ENCODE assay signal across 1 cellular context in the genomic region with DNA sequence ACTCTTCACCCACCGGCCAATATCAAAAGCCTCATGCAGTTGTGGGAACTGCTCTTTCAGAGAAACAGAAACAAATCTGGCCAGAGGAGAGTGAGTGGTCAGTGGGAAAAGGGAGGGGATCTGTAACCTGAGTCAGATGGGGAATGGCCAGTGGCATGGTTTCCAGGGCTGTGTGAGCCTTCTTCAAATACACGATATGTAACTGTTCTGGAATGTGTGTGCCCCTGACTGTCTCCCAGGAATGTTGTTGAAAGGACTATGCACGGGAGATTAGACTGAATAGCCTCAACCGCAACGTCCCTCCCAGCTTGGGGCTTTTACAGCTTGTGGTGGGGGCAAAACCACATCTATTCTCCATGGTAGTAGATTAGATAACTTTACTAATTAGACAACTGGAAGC.
TF ChIP-seq lines count a peak whose summit lies in the region.

No MANE protein-coding gene starts in this region.

TF ChIP-seq in HepG2, 621 proteins besides CTCF, POLR2A, EP300 and RAD21 (continued from another document and continues in another):
- TF ChIP-seq, protein P1, sequence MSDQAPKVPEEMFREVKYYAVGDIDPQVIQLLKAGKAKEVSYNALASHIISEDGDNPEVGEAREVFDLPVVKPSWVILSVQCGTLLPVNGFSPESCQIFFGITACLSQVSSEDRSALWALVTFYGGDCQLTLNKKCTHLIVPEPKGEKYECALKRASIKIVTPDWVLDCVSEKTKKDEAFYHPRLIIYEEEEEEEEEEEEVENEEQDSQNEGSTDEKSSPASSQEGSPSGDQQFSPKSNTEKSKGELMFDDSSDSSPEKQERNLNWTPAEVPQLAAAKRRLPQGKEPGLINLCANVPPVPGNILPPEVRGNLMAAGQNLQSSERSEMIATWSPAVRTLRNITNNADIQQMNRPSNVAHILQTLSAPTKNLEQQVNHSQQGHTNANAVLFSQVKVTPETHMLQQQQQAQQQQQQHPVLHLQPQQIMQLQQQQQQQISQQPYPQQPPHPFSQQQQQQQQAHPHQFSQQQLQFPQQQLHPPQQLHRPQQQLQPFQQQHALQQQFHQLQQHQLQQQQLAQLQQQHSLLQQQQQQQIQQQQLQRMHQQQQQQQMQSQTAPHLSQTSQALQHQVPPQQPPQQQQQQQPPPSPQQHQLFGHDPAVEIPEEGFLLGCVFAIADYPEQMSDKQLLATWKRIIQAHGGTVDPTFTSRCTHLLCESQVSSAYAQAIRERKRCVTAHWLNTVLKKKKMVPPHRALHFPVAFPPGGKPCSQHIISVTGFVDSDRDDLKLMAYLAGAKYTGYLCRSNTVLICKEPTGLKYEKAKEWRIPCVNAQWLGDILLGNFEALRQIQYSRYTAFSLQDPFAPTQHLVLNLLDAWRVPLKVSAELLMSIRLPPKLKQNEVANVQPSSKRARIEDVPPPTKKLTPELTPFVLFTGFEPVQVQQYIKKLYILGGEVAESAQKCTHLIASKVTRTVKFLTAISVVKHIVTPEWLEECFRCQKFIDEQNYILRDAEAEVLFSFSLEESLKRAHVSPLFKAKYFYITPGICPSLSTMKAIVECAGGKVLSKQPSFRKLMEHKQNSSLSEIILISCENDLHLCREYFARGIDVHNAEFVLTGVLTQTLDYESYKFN (CRISPR knock-in tag; conservative IDR thresholded peaks at IDR 0.05): peak; percentile 31; the same call in 1 of the 2 replicates
- TF ChIP-seq ZNF333 (CRISPR knock-in tag; IDR thresholded peaks at IDR 0.05; ENCODE audit: borderline replicate concordance) (no peak), BHLHE40 (IDR thresholded peaks at IDR 0.05; ENCODE audit: low read length) (peak; percentile 73), RORA (CRISPR knock-in tag; IDR thresholded peaks at IDR 0.05) (no peak), RARA (CRISPR knock-in tag; IDR thresholded peaks at IDR 0.05) (0 out of 2 replicates have a peak, but pooled peaks have one; percentile 10), HBP1 (CRISPR knock-in tag; IDR thresholded peaks at IDR 0.05; ENCODE audit: low read depth) (no peak), REPIN1 (CRISPR knock-in tag; IDR thresholded peaks at IDR 0.05; ENCODE audit: borderline replicate concordance, low read depth) (0 out of 2 replicates have a peak, but pooled peaks have one; percentile 34), SIX1 (CRISPR knock-in tag; IDR thresholded peaks at IDR 0.05; ENCODE audit: borderline replicate concordance) (peak; percentile 39; the same call in 1 of the 2 replicates), CCDC6 (CRISPR knock-in tag; IDR thresholded peaks at IDR 0.05) (no peak), ZNF75D (CRISPR knock-in tag; IDR thresholded peaks at IDR 0.05; ENCODE audit: borderline replicate concordance) (no peak), SAP130 (CRISPR knock-in tag; IDR thresholded peaks at IDR 0.05; ENCODE audit: low read depth) (peak; percentile 30; the same call in 1 of the 2 replicates), TAF1 (CRISPR knock-in tag; IDR thresholded peaks at IDR 0.05) (no peak), KDM2A (CRISPR knock-in tag; IDR thresholded peaks at IDR 0.05; ENCODE audit: borderline replicate concordance, low read depth) (no peak), HNF4A (CRISPR knock-in tag; IDR thresholded peaks at IDR 0.05) (peak; percentile 48), TP53 (CRISPR knock-in tag; conservative IDR thresholded peaks at IDR 0.05) (no peak), GATA4 (IDR thresholded peaks at IDR 0.05; ENCODE audit: borderline replicate concordance, low read depth) (no peak), JUNB (CRISPR knock-in tag; IDR thresholded peaks at IDR 0.05; ENCODE audit: borderline replicate concordance) (no peak), ZNF501 (CRISPR knock-in tag; IDR thresholded peaks at IDR 0.05) (no peak), MXI1 (IDR thresholded peaks at IDR 0.05; ENCODE audit: borderline replicate concordance, low read depth, low read length) (0 out of 3 replicates have a peak, but pooled peaks have one; percentile 15), JUND (CRISPR knock-in tag; IDR thresholded peaks at IDR 0.05) (peak; percentile 56; the same call in 1 of the 2 replicates), JUN (CRISPR knock-in tag; IDR thresholded peaks at IDR 0.05) (peak; percentile 92), POLR2G (IDR thresholded peaks at IDR 0.05; ENCODE audit: low read depth, low read length) (no peak), ATM (IDR thresholded peaks at IDR 0.05; ENCODE audit: borderline replicate concordance) (no peak), NR2F2 (IDR thresholded peaks at IDR 0.05; ENCODE audit: borderline replicate concordance, low read depth) (no peak), ZNF30 (CRISPR knock-in tag; IDR thresholded peaks at IDR 0.05) (no peak), KLF6 (CRISPR knock-in tag; IDR thresholded peaks at IDR 0.05) (no peak), RXRA (CRISPR knock-in tag; IDR thresholded peaks at IDR 0.05) (no peak), ZNF143 (CRISPR knock-in tag; IDR thresholded peaks at IDR 0.05) (no peak), ZBTB8A (CRISPR knock-in tag; IDR thresholded peaks at IDR 0.05; ENCODE audit: borderline replicate concordance, low read depth) (no peak), BORCS8-MEF2B (CRISPR knock-in tag; IDR thresholded peaks at IDR 0.05) (no peak), ZNF784 (CRISPR knock-in tag; IDR thresholded peaks at IDR 0.05; ENCODE audit: borderline replicate concordance) (no peak), XRCC5 (optimal IDR thresholded peaks at IDR 0.05; ENCODE audit: low read length) (no peak), ZNF326 (CRISPR knock-in tag; IDR thresholded peaks at IDR 0.05; ENCODE audit: borderline replicate concordance) (no peak), ZNF274 (CRISPR knock-in tag; IDR thresholded peaks at IDR 0.05) (no peak), ZNF331 (CRISPR knock-in tag; IDR thresholded peaks at IDR 0.05) (peak; percentile 38; the same call in 1 of the 2 replicates), ZNF567 (CRISPR knock-in tag; IDR thresholded peaks at IDR 0.05; ENCODE audit: borderline replicate concordance) (no peak), YEATS2 (CRISPR knock-in tag; IDR thresholded peaks at IDR 0.05; ENCODE audit: borderline replicate concordance) (no peak), HNRNPH1 (optimal IDR thresholded peaks at IDR 0.05; ENCODE audit: low read depth, low read length) (no peak), PHF5A (CRISPR knock-in tag; IDR thresholded peaks at IDR 0.05; ENCODE audit: low read depth, unreplicated experiment) (no peak), ZNF251 (CRISPR knock-in tag; IDR thresholded peaks at IDR 0.05) (no peak), SIN3A (IDR thresholded peaks at IDR 0.05; ENCODE audit: borderline replicate concordance, low read depth, low read length) (no peak), FOSL2 (CRISPR knock-in tag; IDR thresholded peaks at IDR 0.05) (peak; percentile 46), ZNF644 (CRISPR knock-in tag; IDR thresholded peaks at IDR 0.05; ENCODE audit: low read depth) (no peak), SOX13 (IDR thresholded peaks at IDR 0.05) (no peak), SOX13 (CRISPR knock-in tag; conservative IDR thresholded peaks at IDR 0.05 in 1 of 2, IDR thresholded peaks at IDR 0.05 in 1 of 2) (peak in 1 of 2 experiments; percentile 29; a peak in 1 of 4 replicates), NFE2L1 (CRISPR knock-in tag; IDR thresholded peaks at IDR 0.05; ENCODE audit: borderline replicate concordance) (no peak), ZNF136 (CRISPR knock-in tag; IDR thresholded peaks at IDR 0.05; ENCODE audit: low read depth) (no peak), AKAP8 (CRISPR knock-in tag; IDR thresholded peaks at IDR 0.05) (no peak), SIX4 (CRISPR knock-in tag; IDR thresholded peaks at IDR 0.05) (peak; percentile 78), IRF9 (CRISPR knock-in tag; IDR thresholded peaks at IDR 0.05; ENCODE audit: borderline replicate concordance) (no peak), PHF21A (CRISPR knock-in tag; IDR thresholded peaks at IDR 0.05) (0 out of 2 replicates have a peak, but pooled peaks have one; percentile 34), HOXA5 (CRISPR knock-in tag; IDR thresholded peaks at IDR 0.05) (no peak), SP1 (IDR thresholded peaks at IDR 0.05) (no peak), SP1 (CRISPR knock-in tag; IDR thresholded peaks at IDR 0.05) (no peak), BCL6 (CRISPR knock-in tag; IDR thresholded peaks at IDR 0.05) (peak; percentile 53; the same call in 1 of the 2 replicates)
- TF ChIP-seq, protein P2, sequence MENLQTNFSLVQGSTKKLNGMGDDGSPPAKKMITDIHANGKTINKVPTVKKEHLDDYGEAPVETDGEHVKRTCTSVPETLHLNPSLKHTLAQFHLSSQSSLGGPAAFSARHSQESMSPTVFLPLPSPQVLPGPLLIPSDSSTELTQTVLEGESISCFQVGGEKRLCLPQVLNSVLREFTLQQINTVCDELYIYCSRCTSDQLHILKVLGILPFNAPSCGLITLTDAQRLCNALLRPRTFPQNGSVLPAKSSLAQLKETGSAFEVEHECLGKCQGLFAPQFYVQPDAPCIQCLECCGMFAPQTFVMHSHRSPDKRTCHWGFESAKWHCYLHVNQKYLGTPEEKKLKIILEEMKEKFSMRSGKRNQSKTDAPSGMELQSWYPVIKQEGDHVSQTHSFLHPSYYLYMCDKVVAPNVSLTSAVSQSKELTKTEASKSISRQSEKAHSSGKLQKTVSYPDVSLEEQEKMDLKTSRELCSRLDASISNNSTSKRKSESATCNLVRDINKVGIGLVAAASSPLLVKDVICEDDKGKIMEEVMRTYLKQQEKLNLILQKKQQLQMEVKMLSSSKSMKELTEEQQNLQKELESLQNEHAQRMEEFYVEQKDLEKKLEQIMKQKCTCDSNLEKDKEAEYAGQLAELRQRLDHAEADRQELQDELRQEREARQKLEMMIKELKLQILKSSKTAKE (CRISPR knock-in tag; IDR thresholded peaks at IDR 0.05; ENCODE audit: borderline replicate concordance): no peak
- TF ChIP-seq, protein P3, sequence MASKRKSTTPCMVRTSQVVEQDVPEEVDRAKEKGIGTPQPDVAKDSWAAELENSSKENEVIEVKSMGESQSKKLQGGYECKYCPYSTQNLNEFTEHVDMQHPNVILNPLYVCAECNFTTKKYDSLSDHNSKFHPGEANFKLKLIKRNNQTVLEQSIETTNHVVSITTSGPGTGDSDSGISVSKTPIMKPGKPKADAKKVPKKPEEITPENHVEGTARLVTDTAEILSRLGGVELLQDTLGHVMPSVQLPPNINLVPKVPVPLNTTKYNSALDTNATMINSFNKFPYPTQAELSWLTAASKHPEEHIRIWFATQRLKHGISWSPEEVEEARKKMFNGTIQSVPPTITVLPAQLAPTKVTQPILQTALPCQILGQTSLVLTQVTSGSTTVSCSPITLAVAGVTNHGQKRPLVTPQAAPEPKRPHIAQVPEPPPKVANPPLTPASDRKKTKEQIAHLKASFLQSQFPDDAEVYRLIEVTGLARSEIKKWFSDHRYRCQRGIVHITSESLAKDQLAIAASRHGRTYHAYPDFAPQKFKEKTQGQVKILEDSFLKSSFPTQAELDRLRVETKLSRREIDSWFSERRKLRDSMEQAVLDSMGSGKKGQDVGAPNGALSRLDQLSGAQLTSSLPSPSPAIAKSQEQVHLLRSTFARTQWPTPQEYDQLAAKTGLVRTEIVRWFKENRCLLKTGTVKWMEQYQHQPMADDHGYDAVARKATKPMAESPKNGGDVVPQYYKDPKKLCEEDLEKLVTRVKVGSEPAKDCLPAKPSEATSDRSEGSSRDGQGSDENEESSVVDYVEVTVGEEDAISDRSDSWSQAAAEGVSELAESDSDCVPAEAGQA (IDR thresholded peaks at IDR 0.05; ENCODE audit: low read depth): no peak
- TF ChIP-seq, protein P3 (CRISPR knock-in tag; IDR thresholded peaks at IDR 0.05; ENCODE audit: borderline replicate concordance): no peak
- TF ChIP-seq, protein P4, sequence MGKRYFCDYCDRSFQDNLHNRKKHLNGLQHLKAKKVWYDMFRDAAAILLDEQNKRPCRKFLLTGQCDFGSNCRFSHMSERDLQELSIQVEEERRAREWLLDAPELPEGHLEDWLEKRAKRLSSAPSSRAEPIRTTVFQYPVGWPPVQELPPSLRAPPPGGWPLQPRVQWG (CRISPR knock-in tag; IDR thresholded peaks at IDR 0.05; ENCODE audit: borderline replicate concordance, low read depth): no peak
